27 cellular contexts compared by ENCODE assay signal in genomic region chr3:32301426-32301825, GRCh38.
DNase-seq lines count a peak whose midpoint lies in the region; ATAC-seq and TF ChIP-seq lines count a peak whose summit lies in the region.
"Had no signal": no experiment of that assay in that cellular context is flagged by ENCODE, and none has a peak within 500 bp of the region (broad histone marks: within the 10 kb centered on the region; RNA-seq: fewer than 3 reads in every experiment).

No MANE protein-coding gene starts in this region.

- H3K27me3 Mint-ChIP-seq in activated naive CD4-positive, alpha-beta T cell treated with anti-CD3 and anti-CD28 coated beads for 36 hours (ENCODE audit: low read depth) = no peaks in the 10 kb centered on the region
- H3K27me3 Mint-ChIP-seq in CD8-positive, alpha-beta memory T cell = peaks cover 0 to 1% of the 10 kb centered on the region in 2 donors
- H3K27me3 Mint-ChIP-seq in activated T-helper 17 cell treated with anti-CD3 and anti-CD28 coated beads, Interleukin-2, amount 50 U/mL, for 72 hours = no peaks in the 10 kb centered on the region
- no peaks in the 10 kb centered on the region for H3K27me3 Mint-ChIP-seq in naive thymus-derived CD8-positive, alpha-beta T cell

- no peaks in the 10 kb centered on the region for H3K27me3 ChIP-seq in CD8-positive, alpha-beta memory T cell (ENCODE audit: insufficient read depth, low read length, poor library complexity, severe bottlenecking)
- no peaks in the 10 kb centered on the region for H3K27me3 ChIP-seq in BE2C

- H3K4me1 Mint-ChIP-seq in activated naive CD4-positive, alpha-beta T cell treated with anti-CD3 and anti-CD28 coated beads for 36 hours (ENCODE audit: low read depth) = peaks cover 60% of the 10 kb centered on the region
- peaks cover 32 to 55% (median 45%) of the 10 kb centered on the region in 3 donors for H3K4me1 Mint-ChIP-seq in CD8-positive, alpha-beta memory T cell
- peaks cover 35% of the 10 kb centered on the region for H3K4me1 Mint-ChIP-seq in activated T-helper 17 cell treated with anti-CD3 and anti-CD28 coated beads, Interleukin-2, amount 50 U/mL, for 72 hours
- H3K4me1 Mint-ChIP-seq in naive thymus-derived CD8-positive, alpha-beta T cell = peaks cover 23 to 51% (median 47%) of the 10 kb centered on the region in 4 donors

- ATAC-seq in activated T-helper 17 cell treated with anti-CD3 and anti-CD28 coated beads, Interleukin-2, amount 50 U/mL, for 72 hours (replicated peaks) = peak; percentile 34
- no peak for ATAC-seq in naive thymus-derived CD8-positive, alpha-beta T cell
- ATAC-seq in HG03520 (IDR thresholded peaks at IDR 0.05; ENCODE audit: unreplicated experiment) = no peak
- ATAC-seq: A549; CD8-positive, alpha-beta T cell; GM23338 had no signal

- DNase-seq in activated naive CD4-positive, alpha-beta T cell treated with anti-CD3 and anti-CD28 coated beads for 36 hours = no peak
- no peak for DNase-seq in activated naive CD4-positive, alpha-beta T cell (lab: John Stamatoyannopoulos, UW)
- no peak for DNase-seq in CD8-positive, alpha-beta memory T cell
- DNase-seq in naive thymus-derived CD8-positive, alpha-beta T cell = no peak
- DNase-seq in BE2C (no peak), NCI-H748 treated with DMSO at 0.1 percent for 48 hours (lab: John Stamatoyannopoulos, UW) (no peak)
- DNase-seq: CD8-positive, alpha-beta T cell; DMS 273 treated with DMSO at 0.1 percent for 48 hours; DMS79; GF-D8; HFFc6; IMR-90; KG1; MM.1S; NCI-H1048; NCI-H1417; NCI-H1694; NCI-H2029 treated with DMSO at 0.1 percent for 48 hours; NCI-H2227 treated with DMSO at 0.1 percent for 48 hours; NCI-H526 treated with DMSO at 0.1 percent for 48 hours; RPMI8226; SHP77 had no signal

- no peak overlapping the region for H3K27ac ChIP-seq in CD8-positive, alpha-beta memory T cell (ENCODE audit: low read depth, low read length)
- H3K27ac ChIP-seq: A549 had no signal

- no peak overlapping the region for H3K4me3 Mint-ChIP-seq in activated naive CD4-positive, alpha-beta T cell treated with anti-CD3 and anti-CD28 coated beads for 36 hours
- no peak overlapping the region for H3K4me3 Mint-ChIP-seq in CD8-positive, alpha-beta memory T cell
- H3K4me3 Mint-ChIP-seq in activated T-helper 17 cell treated with anti-CD3 and anti-CD28 coated beads, Interleukin-2, amount 50 U/mL, for 72 hours = peak overlapping the region; percentile 78
- peak overlapping the region in 1 of 10 donors; percentile 5 for H3K4me3 Mint-ChIP-seq in naive thymus-derived CD8-positive, alpha-beta T cell
- H3K4me3 Mint-ChIP-seq: CD8-positive, alpha-beta T cell; GM23338; HFFc6 had no signal

- H3K9me3 Mint-ChIP-seq in activated naive CD4-positive, alpha-beta T cell treated with anti-CD3 and anti-CD28 coated beads for 36 hours = no peaks in the 10 kb centered on the region
- H3K9me3 Mint-ChIP-seq in CD8-positive, alpha-beta memory T cell = no peaks in the 10 kb centered on the region
- H3K9me3 Mint-ChIP-seq in activated T-helper 17 cell treated with anti-CD3 and anti-CD28 coated beads, Interleukin-2, amount 50 U/mL, for 72 hours = peaks cover under 1% of the 10 kb centered on the region
- no peaks in the 10 kb centered on the region for H3K9me3 Mint-ChIP-seq in naive thymus-derived CD8-positive, alpha-beta T cell
- H3K9me3 Mint-ChIP-seq: CD8-positive, alpha-beta T cell; GM23338; HFFc6 had no signal

- H3K36me3 Mint-ChIP-seq in activated naive CD4-positive, alpha-beta T cell treated with anti-CD3 and anti-CD28 coated beads for 36 hours (ENCODE audit: low read depth) = no peaks in the 10 kb centered on the region
- H3K36me3 Mint-ChIP-seq in CD8-positive, alpha-beta memory T cell = peaks cover 0 to 3% (median 0%) of the 10 kb centered on the region in 3 donors
- H3K36me3 Mint-ChIP-seq in activated T-helper 17 cell treated with anti-CD3 and anti-CD28 coated beads, Interleukin-2, amount 50 U/mL, for 72 hours (ENCODE audit: low read depth) = no peaks in the 10 kb centered on the region
- H3K36me3 Mint-ChIP-seq in naive thymus-derived CD8-positive, alpha-beta T cell = no peaks in the 10 kb centered on the region
- H3K36me3 Mint-ChIP-seq: CD8-positive, alpha-beta T cell had no signal

- POLR2A ChIA-PET in CD8-positive, alpha-beta memory T cell (lab: Charles Lee) = interaction anchor here (0.7 kb wide), 1 partner anchor 167 kb away, joined by 3 read pairs; no protein-coding TSS in a partner anchor
- POLR2A ChIA-PET in naive thymus-derived CD8-positive, alpha-beta T cell (lab: Charles Lee) = no interaction called here

- H3K4me3 ChIP-seq in CD8-positive, alpha-beta memory T cell (ENCODE audit: low read length) = no peak overlapping the region
- no peak overlapping the region for H3K4me3 ChIP-seq in BE2C (ENCODE audit: low read depth, low read length)
- H3K4me3 ChIP-seq: A549, GM23338, HAP-1 had no signal

- no peaks in the 10 kb centered on the region for H3K36me3 ChIP-seq in CD8-positive, alpha-beta memory T cell (ENCODE audit: insufficient read depth, low read length)
- no peaks in the 10 kb centered on the region for H3K36me3 ChIP-seq in BE2C
- H3K36me3 ChIP-seq: HAP-1 had no signal

- no peaks in the 10 kb centered on the region for H3K9me3 ChIP-seq in CD8-positive, alpha-beta memory T cell (ENCODE audit: low read length)
- no peaks in the 10 kb centered on the region for H3K9me3 ChIP-seq in BE2C
- H3K9me3 ChIP-seq: A549, HAP-1 had no signal

- H3K27ac Mint-ChIP-seq in activated naive CD4-positive, alpha-beta T cell treated with anti-CD3 and anti-CD28 coated beads for 36 hours = peak overlapping the region; percentile 8
- H3K27ac Mint-ChIP-seq in CD8-positive, alpha-beta memory T cell = peak overlapping the region in 7 of 8 donors; percentile 23 to 93 (median 41)
- peak overlapping the region; percentile 66 for H3K27ac Mint-ChIP-seq in activated T-helper 17 cell treated with anti-CD3 and anti-CD28 coated beads, Interleukin-2, amount 50 U/mL, for 72 hours
- H3K27ac Mint-ChIP-seq in naive thymus-derived CD8-positive, alpha-beta T cell = peak overlapping the region in 6 of 10 donors; percentile 27 to 100 (median 54)
- H3K27ac Mint-ChIP-seq: GM23338, HFFc6 had no signal

- H3K4me1 ChIP-seq in CD8-positive, alpha-beta memory T cell (ENCODE audit: insufficient read depth, low read length) = peaks cover 46% of the 10 kb centered on the region
- no peaks in the 10 kb centered on the region for H3K4me1 ChIP-seq in BE2C
- H3K4me1 ChIP-seq: HAP-1 had no signal

- intact Hi-C loops in activated naive CD4-positive, alpha-beta T cell treated with anti-CD3 and anti-CD28 coated beads for 36 hours (cut with micrococcal nuclease) = no loop called here

- CTCF ChIA-PET in activated naive CD4-positive, alpha-beta T cell treated with anti-CD3 and anti-CD28 coated beads for 36 hours (lab: Charles Lee) = interaction anchor here (0.7 to 1.0 kb wide), 3 partner anchors 35 to 125 kb away, joined by 3 to 5 read pairs (median 3); no protein-coding TSS in a partner anchor
- CTCF ChIA-PET in CD8-positive, alpha-beta memory T cell (lab: Charles Lee) = no interaction called here

- TF ChIP-seq CTCF in BE2C (IDR thresholded peaks at IDR 0.05; ENCODE audit: low read depth, low read length) = no peak

Comparison
In these comparisons a context has a peak if more than half of its experiments do, and no peak if none do; other contexts are left out.
1. H3K27ac Mint-ChIP-seq: peak in every context shown above with its lines; median percentile 66 in activated T-helper 17 cell treated with anti-CD3 and anti-CD28 coated beads, Interleukin-2, amount 50 U/mL, for 72 hours; 54 in naive thymus-derived CD8-positive, alpha-beta T cell; 41 in CD8-positive, alpha-beta memory T cell; 8 in activated naive CD4-positive, alpha-beta T cell treated with anti-CD3 and anti-CD28 coated beads for 36 hours.